ENCODE assay signal across 2 cellular contexts in the genomic region with DNA sequence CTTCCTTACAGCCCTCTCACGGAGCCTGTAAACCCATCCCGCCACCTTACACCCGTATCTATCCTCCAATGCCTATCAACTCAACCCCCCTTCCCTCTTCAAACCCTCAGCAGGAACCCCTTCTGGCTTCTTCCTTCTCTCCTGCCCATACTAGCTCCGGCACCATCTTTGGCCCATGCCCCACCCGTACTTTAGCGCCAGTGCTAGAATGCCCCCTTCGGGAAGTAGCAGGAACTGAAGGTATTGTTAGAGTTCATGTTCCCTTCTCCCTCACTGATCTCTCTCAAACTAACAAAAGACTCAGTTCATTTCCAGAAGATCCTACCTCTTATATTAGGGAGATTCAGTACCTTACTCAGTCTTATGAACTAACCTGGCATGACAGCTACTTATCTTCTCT.
TF ChIP-seq lines count a peak whose summit lies in the region.

No MANE protein-coding gene starts in this region.

TF ChIP-seq in GM23338, 12 proteins besides CTCF, POLR2A, EP300 and RAD21 (continued from another document):
- TF ChIP-seq, protein P1, sequence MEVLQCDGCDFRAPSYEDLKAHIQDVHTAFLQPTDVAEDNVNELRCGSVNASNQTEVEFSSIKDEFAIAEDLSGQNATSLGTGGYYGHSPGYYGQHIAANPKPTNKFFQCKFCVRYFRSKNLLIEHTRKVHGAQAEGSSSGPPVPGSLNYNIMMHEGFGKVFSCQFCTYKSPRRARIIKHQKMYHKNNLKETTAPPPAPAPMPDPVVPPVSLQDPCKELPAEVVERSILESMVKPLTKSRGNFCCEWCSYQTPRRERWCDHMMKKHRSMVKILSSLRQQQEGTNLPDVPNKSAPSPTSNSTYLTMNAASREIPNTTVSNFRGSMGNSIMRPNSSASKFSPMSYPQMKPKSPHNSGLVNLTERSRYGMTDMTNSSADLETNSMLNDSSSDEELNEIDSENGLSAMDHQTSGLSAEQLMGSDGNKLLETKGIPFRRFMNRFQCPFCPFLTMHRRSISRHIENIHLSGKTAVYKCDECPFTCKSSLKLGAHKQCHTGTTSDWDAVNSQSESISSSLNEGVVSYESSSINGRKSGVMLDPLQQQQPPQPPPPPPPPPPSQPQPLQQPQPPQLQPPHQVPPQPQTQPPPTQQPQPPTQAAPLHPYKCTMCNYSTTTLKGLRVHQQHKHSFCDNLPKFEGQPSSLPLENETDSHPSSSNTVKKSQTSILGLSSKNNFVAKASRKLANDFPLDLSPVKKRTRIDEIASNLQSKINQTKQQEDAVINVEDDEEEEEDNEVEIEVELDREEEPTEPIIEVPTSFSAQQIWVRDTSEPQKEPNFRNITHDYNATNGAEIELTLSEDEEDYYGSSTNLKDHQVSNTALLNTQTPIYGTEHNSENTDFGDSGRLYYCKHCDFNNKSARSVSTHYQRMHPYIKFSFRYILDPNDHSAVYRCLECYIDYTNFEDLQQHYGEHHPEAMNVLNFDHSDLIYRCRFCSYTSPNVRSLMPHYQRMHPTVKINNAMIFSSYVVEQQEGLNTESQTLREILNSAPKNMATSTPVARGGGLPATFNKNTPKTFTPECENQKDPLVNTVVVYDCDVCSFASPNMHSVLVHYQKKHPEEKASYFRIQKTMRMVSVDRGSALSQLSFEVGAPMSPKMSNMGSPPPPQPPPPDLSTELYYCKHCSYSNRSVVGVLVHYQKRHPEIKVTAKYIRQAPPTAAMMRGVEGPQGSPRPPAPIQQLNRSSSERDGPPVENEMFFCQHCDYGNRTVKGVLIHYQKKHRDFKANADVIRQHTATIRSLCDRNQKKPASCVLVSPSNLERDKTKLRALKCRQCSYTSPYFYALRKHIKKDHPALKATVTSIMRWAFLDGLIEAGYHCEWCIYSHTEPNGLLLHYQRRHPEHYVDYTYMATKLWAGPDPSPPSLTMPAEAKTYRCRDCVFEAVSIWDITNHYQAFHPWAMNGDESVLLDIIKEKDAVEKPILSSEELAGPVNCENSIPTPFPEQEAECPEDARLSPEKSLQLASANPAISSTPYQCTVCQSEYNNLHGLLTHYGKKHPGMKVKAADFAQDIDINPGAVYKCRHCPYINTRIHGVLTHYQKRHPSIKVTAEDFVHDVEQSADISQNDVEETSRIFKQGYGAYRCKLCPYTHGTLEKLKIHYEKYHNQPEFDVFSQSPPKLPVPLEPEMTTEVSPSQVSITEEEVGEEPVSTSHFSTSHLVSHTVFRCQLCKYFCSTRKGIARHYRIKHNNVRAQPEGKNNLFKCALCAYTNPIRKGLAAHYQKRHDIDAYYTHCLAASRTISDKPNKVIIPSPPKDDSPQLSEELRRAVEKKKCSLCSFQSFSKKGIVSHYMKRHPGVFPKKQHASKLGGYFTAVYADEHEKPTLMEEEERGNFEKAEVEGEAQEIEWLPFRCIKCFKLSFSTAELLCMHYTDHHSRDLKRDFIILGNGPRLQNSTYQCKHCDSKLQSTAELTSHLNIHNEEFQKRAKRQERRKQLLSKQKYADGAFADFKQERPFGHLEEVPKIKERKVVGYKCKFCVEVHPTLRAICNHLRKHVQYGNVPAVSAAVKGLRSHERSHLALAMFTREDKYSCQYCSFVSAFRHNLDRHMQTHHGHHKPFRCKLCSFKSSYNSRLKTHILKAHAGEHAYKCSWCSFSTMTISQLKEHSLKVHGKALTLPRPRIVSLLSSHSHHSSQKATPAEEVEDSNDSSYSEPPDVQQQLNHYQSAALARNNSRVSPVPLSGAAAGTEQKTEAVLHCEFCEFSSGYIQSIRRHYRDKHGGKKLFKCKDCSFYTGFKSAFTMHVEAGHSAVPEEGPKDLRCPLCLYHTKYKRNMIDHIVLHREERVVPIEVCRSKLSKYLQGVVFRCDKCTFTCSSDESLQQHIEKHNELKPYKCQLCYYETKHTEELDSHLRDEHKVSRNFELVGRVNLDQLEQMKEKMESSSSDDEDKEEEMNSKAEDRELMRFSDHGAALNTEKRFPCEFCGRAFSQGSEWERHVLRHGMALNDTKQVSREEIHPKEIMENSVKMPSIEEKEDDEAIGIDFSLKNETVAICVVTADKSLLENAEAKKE (CRISPR knock-in tag; IDR thresholded peaks at IDR 0.05): no peak
- TF ChIP-seq STAT1 (IDR thresholded peaks at IDR 0.05; ENCODE audit: unreplicated experiment): no peak
- no peak for TF ChIP-seq ZNF331 (CRISPR knock-in tag; IDR thresholded peaks at IDR 0.05; ENCODE audit: low read depth)
- TF ChIP-seq POLR2AphosphoS5 (IDR thresholded peaks at IDR 0.05; ENCODE audit: low read depth): no peak

TF ChIP-seq in K562, 482 proteins besides CTCF, POLR2A, EP300 and RAD21 (continued from another document):
- TF ChIP-seq, protein P2, sequence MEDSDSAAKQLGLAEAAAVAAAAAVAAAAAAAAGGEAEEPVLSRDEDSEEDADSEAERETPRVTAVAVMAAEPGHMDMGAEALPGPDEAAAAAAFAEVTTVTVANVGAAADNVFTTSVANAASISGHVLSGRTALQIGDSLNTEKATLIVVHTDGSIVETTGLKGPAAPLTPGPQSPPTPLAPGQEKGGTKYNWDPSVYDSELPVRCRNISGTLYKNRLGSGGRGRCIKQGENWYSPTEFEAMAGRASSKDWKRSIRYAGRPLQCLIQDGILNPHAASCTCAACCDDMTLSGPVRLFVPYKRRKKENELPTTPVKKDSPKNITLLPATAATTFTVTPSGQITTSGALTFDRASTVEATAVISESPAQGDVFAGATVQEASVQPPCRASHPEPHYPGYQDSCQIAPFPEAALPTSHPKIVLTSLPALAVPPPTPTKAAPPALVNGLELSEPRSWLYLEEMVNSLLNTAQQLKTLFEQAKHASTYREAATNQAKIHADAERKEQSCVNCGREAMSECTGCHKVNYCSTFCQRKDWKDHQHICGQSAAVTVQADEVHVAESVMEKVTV (CRISPR knock-in tag; IDR thresholded peaks at IDR 0.05): peak; percentile 40; the same call in 1 of the 2 replicates
- TF ChIP-seq, protein P3, sequence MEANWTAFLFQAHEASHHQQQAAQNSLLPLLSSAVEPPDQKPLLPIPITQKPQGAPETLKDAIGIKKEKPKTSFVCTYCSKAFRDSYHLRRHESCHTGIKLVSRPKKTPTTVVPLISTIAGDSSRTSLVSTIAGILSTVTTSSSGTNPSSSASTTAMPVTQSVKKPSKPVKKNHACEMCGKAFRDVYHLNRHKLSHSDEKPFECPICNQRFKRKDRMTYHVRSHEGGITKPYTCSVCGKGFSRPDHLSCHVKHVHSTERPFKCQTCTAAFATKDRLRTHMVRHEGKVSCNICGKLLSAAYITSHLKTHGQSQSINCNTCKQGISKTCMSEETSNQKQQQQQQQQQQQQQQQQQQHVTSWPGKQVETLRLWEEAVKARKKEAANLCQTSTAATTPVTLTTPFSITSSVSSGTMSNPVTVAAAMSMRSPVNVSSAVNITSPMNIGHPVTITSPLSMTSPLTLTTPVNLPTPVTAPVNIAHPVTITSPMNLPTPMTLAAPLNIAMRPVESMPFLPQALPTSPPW (CRISPR knock-in tag; IDR thresholded peaks at IDR 0.05): peak; percentile 24; the same call in 1 of the 2 replicates
- TF ChIP-seq, protein P4, sequence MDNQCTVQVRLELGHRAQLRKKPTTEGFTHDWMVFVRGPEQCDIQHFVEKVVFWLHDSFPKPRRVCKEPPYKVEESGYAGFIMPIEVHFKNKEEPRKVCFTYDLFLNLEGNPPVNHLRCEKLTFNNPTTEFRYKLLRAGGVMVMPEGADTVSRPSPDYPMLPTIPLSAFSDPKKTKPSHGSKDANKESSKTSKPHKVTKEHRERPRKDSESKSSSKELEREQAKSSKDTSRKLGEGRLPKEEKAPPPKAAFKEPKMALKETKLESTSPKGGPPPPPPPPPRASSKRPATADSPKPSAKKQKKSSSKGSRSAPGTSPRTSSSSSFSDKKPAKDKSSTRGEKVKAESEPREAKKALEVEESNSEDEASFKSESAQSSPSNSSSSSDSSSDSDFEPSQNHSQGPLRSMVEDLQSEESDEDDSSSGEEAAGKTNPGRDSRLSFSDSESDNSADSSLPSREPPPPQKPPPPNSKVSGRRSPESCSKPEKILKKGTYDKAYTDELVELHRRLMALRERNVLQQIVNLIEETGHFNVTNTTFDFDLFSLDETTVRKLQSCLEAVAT (IDR thresholded peaks at IDR 0.05): no peak
